In the genomic region with DNA sequence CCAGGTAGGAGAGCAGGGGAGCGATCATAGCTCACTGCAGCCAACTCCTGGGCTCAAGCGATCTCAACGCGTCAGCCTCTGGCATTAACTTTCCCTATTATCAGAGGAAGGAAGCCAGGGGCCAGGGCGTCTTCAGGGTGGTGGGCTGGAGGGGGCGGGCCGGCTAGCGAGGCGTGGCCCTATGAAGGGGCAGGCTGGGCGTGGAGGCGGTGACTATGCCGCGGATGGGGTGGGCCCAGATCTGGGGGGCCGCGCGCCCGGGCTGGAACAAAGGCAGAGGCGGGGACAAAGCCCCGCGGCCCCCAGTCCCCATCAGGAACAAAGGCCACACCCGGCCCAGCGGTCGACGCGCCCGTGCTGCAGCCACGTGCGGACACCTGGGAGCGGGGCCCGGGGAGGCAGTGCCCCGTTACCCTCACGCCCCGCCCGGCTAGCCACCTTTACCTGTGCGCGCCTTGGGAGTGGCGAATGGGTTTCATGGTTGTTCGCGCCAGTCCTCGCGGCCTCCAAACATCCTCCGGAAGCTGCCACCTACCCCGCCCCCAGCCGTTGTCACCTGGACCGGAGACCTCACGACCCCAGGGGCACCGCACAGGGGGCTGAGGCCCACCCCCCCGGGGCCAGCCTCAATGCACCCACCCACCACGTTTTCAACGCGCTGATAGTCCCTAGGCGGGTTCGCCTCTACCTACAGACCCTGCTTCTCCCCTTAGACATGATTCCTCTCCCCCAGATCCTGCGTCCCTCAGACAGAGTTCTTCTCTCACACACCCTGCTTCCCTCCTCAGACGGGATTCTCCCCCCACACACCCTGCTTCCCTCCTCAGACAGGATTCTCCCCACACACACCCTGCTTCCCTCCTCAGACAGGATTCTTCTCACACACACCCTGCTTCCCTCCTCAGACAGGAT, we compare ENCODE assay signal across 8 cellular contexts. TPM values are rescaled to one million over a fixed set of nuclear protein-coding genes. Genes with fewer than 3 reads are reported as not detected.
DNase-seq lines count a peak whose midpoint lies in the region; ATAC-seq and TF ChIP-seq lines count a peak whose summit lies in the region.

No MANE protein-coding gene starts in this region.

- POLR2A ChIA-PET in BJ (lab: Charles Lee), result no interaction called here

- H3K4me1 Mint-ChIP-seq in activated naive CD4-positive, alpha-beta T cell treated with anti-CD3 and anti-CD28 coated beads, Interleukin-2, amount 50 U/mL, for 24 hours, result peaks cover 5% of the 10 kb centered on the region
- H3K4me1 Mint-ChIP-seq in immature natural killer cell, result peaks cover 4 to 7% of the 10 kb centered on the region in 2 donors
- H3K4me1 Mint-ChIP-seq in stimulated activated memory B cell treated with anti-CD40 and anti-IgM and Interleukin-4, amounts not matched to agents 10 μg/mL and 1 μg/mL and 100 μg/mL, for 72 hours, result peaks cover 16% of the 10 kb centered on the region

- TF ChIP-seq CTCF in BJ (IDR thresholded peaks at IDR 0.05; ENCODE audit: insufficient read depth, low read depth, low read length) (no peak), GM10266 (IDR thresholded peaks at IDR 0.05; ENCODE audit: control insufficient read depth, insufficient read depth, low read depth, missing control alignments) (no peak)

- H3K36me3 Mint-ChIP-seq in activated naive CD4-positive, alpha-beta T cell treated with anti-CD3 and anti-CD28 coated beads, Interleukin-2, amount 50 U/mL, for 24 hours, result no peaks in the 10 kb centered on the region
- peaks cover 0 to 4% (median 0%) of the 10 kb centered on the region in 3 donors for H3K36me3 Mint-ChIP-seq in immature natural killer cell
- H3K36me3 Mint-ChIP-seq in stimulated activated memory B cell treated with anti-CD40 and anti-IgM and Interleukin-4, amounts not matched to agents 10 μg/mL and 1 μg/mL and 100 μg/mL, for 72 hours, result no peaks in the 10 kb centered on the region

- H3K27ac Mint-ChIP-seq in activated naive CD4-positive, alpha-beta T cell treated with anti-CD3 and anti-CD28 coated beads, Interleukin-2, amount 50 U/mL, for 24 hours, result peak overlapping the region; percentile 41
- H3K27ac Mint-ChIP-seq in immature natural killer cell, result peak overlapping the region in 1 of 6 donors; percentile 65
- H3K27ac Mint-ChIP-seq in stimulated activated memory B cell treated with anti-CD40 and anti-IgM and Interleukin-4, amounts not matched to agents 10 μg/mL and 1 μg/mL and 100 μg/mL, for 72 hours, result peak overlapping the region; percentile 25

- CTCF ChIA-PET in BJ (lab: Yijun Ruan, JAX), result interaction anchor here (1.2 kb wide), 1 partner anchor 19 kb away, joined by 9 read pairs; the partner anchor contains the start of gene ZBTB45

- H3K4me3 Mint-ChIP-seq in activated naive CD4-positive, alpha-beta T cell treated with anti-CD3 and anti-CD28 coated beads, Interleukin-2, amount 50 U/mL, for 24 hours, result peak overlapping the region; percentile 76
- H3K4me3 Mint-ChIP-seq in immature natural killer cell, result peak overlapping the region; percentile 27 to 52 (median 49)
- peak overlapping the region; percentile 74 for H3K4me3 Mint-ChIP-seq in stimulated activated memory B cell treated with anti-CD40 and anti-IgM and Interleukin-4, amounts not matched to agents 10 μg/mL and 1 μg/mL and 100 μg/mL, for 72 hours

- DNase-seq in BJ (ENCODE audit: low read depth), result no peak
- peak; percentile 1 for DNase-seq in NCI-H1417 treated with DMSO at 0.1 percent for 48 hours (lab: John Stamatoyannopoulos, UW)
- DNase-seq in immature natural killer cell, result no peak
- no peak for DNase-seq in GM10266 (ENCODE audit: extremely low spot score)

- ATAC-seq in stimulated activated memory B cell treated with anti-CD40 and anti-IgM and Interleukin-4, amounts not matched to agents 10 μg/mL and 1 μg/mL and 100 μg/mL, for 72 hours, result peak; percentile 65
- ATAC-seq in GM19455 (IDR thresholded peaks at IDR 0.05; ENCODE audit: unreplicated experiment), result no peak
- ATAC-seq in HG03175 (IDR thresholded peaks at IDR 0.05; ENCODE audit: unreplicated experiment), result no peak

- no peaks in the 10 kb centered on the region for H3K9me3 Mint-ChIP-seq in activated naive CD4-positive, alpha-beta T cell treated with anti-CD3 and anti-CD28 coated beads, Interleukin-2, amount 50 U/mL, for 24 hours
- no peaks in the 10 kb centered on the region for H3K9me3 Mint-ChIP-seq in immature natural killer cell
- no peaks in the 10 kb centered on the region for H3K9me3 Mint-ChIP-seq in stimulated activated memory B cell treated with anti-CD40 and anti-IgM and Interleukin-4, amounts not matched to agents 10 μg/mL and 1 μg/mL and 100 μg/mL, for 72 hours

- H3K36me3 ChIP-seq in BJ (ENCODE audit: control insufficient read depth, insufficient read depth, low read length), result no peaks in the 10 kb centered on the region

- H3K27me3 Mint-ChIP-seq in activated naive CD4-positive, alpha-beta T cell treated with anti-CD3 and anti-CD28 coated beads, Interleukin-2, amount 50 U/mL, for 24 hours, result peaks cover 3% of the 10 kb centered on the region
- H3K27me3 Mint-ChIP-seq in immature natural killer cell (ENCODE audit: low read depth in 3 of 3), result peaks cover 2 to 5% (median 3%) of the 10 kb centered on the region in 3 donors
- peaks cover 65% of the 10 kb centered on the region for H3K27me3 Mint-ChIP-seq in stimulated activated memory B cell treated with anti-CD40 and anti-IgM and Interleukin-4, amounts not matched to agents 10 μg/mL and 1 μg/mL and 100 μg/mL, for 72 hours

- peak overlapping the region; percentile 15; the same call in 1 of the 2 replicates for H3K4me3 ChIP-seq in BJ (ENCODE audit: low read depth, low read length)

- peaks cover 25% of the 10 kb centered on the region for H3K27me3 ChIP-seq in BJ (ENCODE audit: control insufficient read depth, insufficient read depth, low read length)

RNA-seq across cellular contexts. Expression of gene TRIM28, which starts 5.4 kb away (rescaled TPM):
- polyA plus RNA-seq in BJ (2011; rRNA removed) (210 and 476 TPM in 2 replicates), immature natural killer cell (10 to 100 TPM; 34.3 to 36.3 (median 35.7) TPM)
- polyA minus RNA-seq in BJ (2011; rRNA and poly(A)+ RNA removed), result 908 and 1,175 TPM in 2 replicates

RNA-seq across cellular contexts. Expression of gene CHMP2A, which starts 16.4 kb away (rescaled TPM):
- 153 and 174 TPM in 2 replicates for polyA plus RNA-seq in BJ (2011; rRNA removed)
- polyA minus RNA-seq in BJ (2011; rRNA and poly(A)+ RNA removed), result 85.9 and 104 TPM in 2 replicates
- 100 to 1,000 TPM; 210 to 265 (median 231) TPM for polyA plus RNA-seq in immature natural killer cell

RNA-seq across cellular contexts. Expression of gene ZBTB45, which starts 18.9 kb away (rescaled TPM):
- 5.2 and 9.5 TPM in 2 replicates for polyA plus RNA-seq in BJ (2011; rRNA removed)
- 4.3 and 4.9 TPM in 2 replicates for polyA minus RNA-seq in BJ (2011; rRNA and poly(A)+ RNA removed)
- polyA plus RNA-seq in immature natural killer cell, result 1 to 10 TPM; 2.8 to 7.2 (median 3.4) TPM

RNA-seq across cellular contexts. Expression of gene UBE2M, which starts 19.9 kb away (rescaled TPM):
- polyA plus RNA-seq in BJ (2011; rRNA removed) (66.6 and 76.3 TPM in 2 replicates), immature natural killer cell (10 to 100 TPM; 10.8 to 18.5 (median 15.5) TPM)
- 53.8 and 64.6 TPM in 2 replicates for polyA minus RNA-seq in BJ (2011; rRNA and poly(A)+ RNA removed)

RNA-seq across cellular contexts. Expression of gene SLC27A5, which starts 26.7 kb away (rescaled TPM):
- polyA plus RNA-seq in BJ (2011; rRNA removed) (8.6 and 13.1 TPM in 2 replicates), immature natural killer cell (10 to 100 TPM in 2 of 3 donors, 1 to 10 TPM in 1; 7.6 to 23.7 (median 14.8) TPM)
- 3.9 and 8.8 TPM in 2 replicates for polyA minus RNA-seq in BJ (2011; rRNA and poly(A)+ RNA removed)
